ENCODE assay signal across 7 cellular contexts in the genomic region with DNA sequence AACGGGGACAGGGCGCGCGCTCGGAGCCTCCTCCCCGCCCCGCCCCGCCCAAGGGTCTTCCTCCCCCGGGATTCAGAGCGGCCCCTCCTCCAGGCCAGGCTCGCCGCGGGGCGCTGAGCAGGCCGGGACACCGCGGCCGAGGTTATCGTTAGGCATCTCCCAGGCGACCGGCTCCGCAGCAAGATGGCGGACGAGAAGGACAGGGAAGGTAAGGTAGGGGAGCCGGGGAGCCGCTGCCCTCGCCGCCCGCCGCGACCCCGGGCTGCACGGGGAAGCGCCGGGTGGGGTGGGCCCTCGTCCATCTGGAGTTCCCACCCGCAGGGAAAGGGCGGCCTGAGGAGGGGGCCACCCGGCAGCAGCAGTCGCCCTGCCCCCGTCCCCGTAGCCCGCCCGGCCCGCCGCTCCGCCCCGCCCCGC.
DNase-seq lines count a peak whose midpoint lies in the region; ATAC-seq and TF ChIP-seq lines count a peak whose summit lies in the region.

No MANE protein-coding gene starts in this region.

- H3K9me3 Mint-ChIP-seq in MCF 10A (ENCODE audit: unreplicated experiment): no peaks in the 10 kb centered on the region

- peak overlapping the region; percentile 99 for H3K27ac ChIP-seq in layer of hippocampus (ENCODE audit: low read depth, low read length)

- POLR2A ChIA-PET in MCF 10A (lab: Yijun Ruan, JAX): interaction anchor here (0.7 to 10.4 kb wide), 39 partner anchors 9 to 1715 kb away, joined by 3 to 719 read pairs (median 5); a partner anchor contains a TSS

- BruUV-seq in MCF 10A (replicated peaks; lab: Mats Ljungman, UMichigan): no TSS peak

- DNase-seq in NCI-H1105 (lab: John Stamatoyannopoulos, UW) (peak; percentile 77), SW 1271 (lab: John Stamatoyannopoulos, UW) (peak; percentile 74 to 92), MCF 10A (ENCODE audit: unreplicated experiment) (peak; percentile 93)
- DNase-seq in stimulated activated CD8-positive, alpha-beta memory T cell treated with anti-CD3 and anti-CD28 coated beads, Interleukin-12 subunit alpha, Interleukin-12 subunit beta, amount 100 ng/mL, for 1 hour (ENCODE audit: low read depth): peak; percentile 33

- peak overlapping the region; percentile 100 for H3K27ac Mint-ChIP-seq in MCF 10A (ENCODE audit: low read depth, unreplicated experiment)

- H3K4me3 Mint-ChIP-seq in MCF 10A (ENCODE audit: unreplicated experiment): peak overlapping the region; percentile 98

- no peaks in the 10 kb centered on the region for H3K27me3 Mint-ChIP-seq in MCF 10A (ENCODE audit: insufficient read depth, unreplicated experiment)

- no peak for TF ChIP-seq CTCF in MCF 10A (IDR thresholded peaks at IDR 0.05; ENCODE audit: unreplicated experiment)

- H3K36me3 Mint-ChIP-seq in MCF 10A (ENCODE audit: insufficient read depth, unreplicated experiment): peaks cover 31% of the 10 kb centered on the region

- peaks cover 29% of the 10 kb centered on the region for H3K4me1 Mint-ChIP-seq in MCF 10A (ENCODE audit: insufficient read depth, unreplicated experiment)

- CTCF ChIA-PET in MCF 10A (lab: Yijun Ruan, JAX): interaction anchor here (0.8 to 3.2 kb wide), 7 partner anchors 40 to 134 kb away, joined by 3 to 35 read pairs (median 3); a partner anchor contains a TSS

- no peaks in the 10 kb centered on the region for H3K27me3 ChIP-seq in layer of hippocampus (ENCODE audit: control insufficient read depth, insufficient read depth, low read length)

- ATAC-seq in GM18511 (IDR thresholded peaks at IDR 0.05; ENCODE audit: unreplicated experiment): peak; percentile 78
- ATAC-seq in HG02763 (IDR thresholded peaks at IDR 0.05; ENCODE audit: unreplicated experiment): peak; percentile 59

- intact Hi-C loops in MCF 10A (cut with micrococcal nuclease): loop anchor here (1.0 to 5.0 kb wide), 4 partner anchors 72 to 518 kb away; a partner anchor contains a TSS

Comparison
In these comparisons a context has a peak if more than half of its experiments do, and no peak if none do; other contexts are left out.
1. Peak in every context shown above with its lines: DNase-seq, ATAC-seq and H3K27ac ChIP-seq.
2. DNase-seq: peak in every context shown above with its lines; median percentile 93 in MCF 10A; 83 in SW 1271; 77 in NCI-H1105; 33 in stimulated activated CD8-positive, alpha-beta memory T cell treated with anti-CD3 and anti-CD28 coated beads, Interleukin-12 subunit alpha, Interleukin-12 subunit beta, amount 100 ng/mL, for 1 hour.